ENCODE assay signal across 15 cellular contexts in genomic region chr6:89050155-89050554, GRCh38. TPM values are rescaled to one million over a fixed set of nuclear protein-coding genes. Genes with fewer than 3 reads are reported as not detected.
A peak's percentile ranks its signal among the peaks of the same experiment; 100 is the strongest.
DNase-seq lines count a peak whose midpoint lies in the region; ATAC-seq and TF ChIP-seq lines count a peak whose summit lies in the region.
"Had no signal": no experiment of that assay in that cellular context is flagged by ENCODE, and none has a peak within 500 bp of the region (broad histone marks: within the 10 kb centered on the region; RNA-seq: fewer than 3 reads in every experiment).

No MANE protein-coding gene starts in this region.

- no peak overlapping the region for H3K27ac ChIP-seq in mammary epithelial cell (ENCODE audit: insufficient read depth, low read depth, low read length)
- no peak overlapping the region for H3K27ac ChIP-seq in right atrium auricular region
- H3K27ac ChIP-seq: BLaER1, brain microvascular endothelial cell had no signal

- no TSS peak for BruUV-seq in mammary epithelial cell (replicated peaks; lab: Mats Ljungman, UMichigan)

- H3K27me3 ChIP-seq in mammary epithelial cell (ENCODE audit: insufficient read depth, low read length) (no peaks in the 10 kb centered on the region), right atrium auricular region (no peaks in the 10 kb centered on the region)
- H3K27me3 ChIP-seq: BLaER1, brain microvascular endothelial cell had no signal

- no peak overlapping the region for H3K27ac Mint-ChIP-seq in endothelial cell (ENCODE audit: unreplicated experiment)
- H3K27ac Mint-ChIP-seq: activated B cell treated with CpG ODN at 0.5 μM for 24 hours, HFFc6 had no signal

- peak overlapping the region; percentile 7 for H3K9ac ChIP-seq in mammary epithelial cell (ENCODE audit: insufficient read depth, low read length)
- H3K9ac ChIP-seq: BLaER1 had no signal

- no peaks in the 10 kb centered on the region for H3K36me3 Mint-ChIP-seq in endothelial cell (ENCODE audit: low read depth, unreplicated experiment)

- dilution Hi-C loops in mammary epithelial cell (cut with HindIII; ENCODE audit: low sequenced_read_pairs) = no loop called here

- no peak for TF ChIP-seq CTCF in mammary epithelial cell (conservative IDR thresholded peaks at IDR 0.05 in 1 of 2, IDR thresholded peaks at IDR 0.05 in 1 of 2; ENCODE audit: extremely low read depth in 1 of 2, insufficient read depth in 1 of 2, low read depth in 1 of 2, low read length in 2 of 2)
- TF ChIP-seq CTCF in right atrium auricular region (IDR thresholded peaks at IDR 0.05) = no peak
- no peak for TF ChIP-seq CTCF in endothelial cell (IDR thresholded peaks at IDR 0.05; ENCODE audit: unreplicated experiment)

- H3K4me3 Mint-ChIP-seq in endothelial cell (ENCODE audit: unreplicated experiment) = no peak overlapping the region
- H3K4me3 Mint-ChIP-seq: activated B cell treated with CpG ODN at 0.5 μM for 24 hours; activated T-cell treated with anti-CD3 and anti-CD28 coated beads, Interleukin-2, amount 50 U/mL, for 4 hours; HFFc6 had no signal

- 27% methylated on average over 3 of the region's 3 CpGs for WGBS in mammary epithelial cell (ENCODE audit: low coverage, missing lambda C conversion rate)

- H3K9me3 ChIP-seq in mammary epithelial cell (replicated peaks; ENCODE audit: insufficient read depth, low read length) = no peaks in the 10 kb centered on the region
- H3K9me3 ChIP-seq in right atrium auricular region = no peaks in the 10 kb centered on the region
- H3K9me3 ChIP-seq: BLaER1 had no signal

- CTCF ChIA-PET in mammary epithelial cell (lab: Charles Lee; ENCODE audit: low non-redundant PET) = no interaction called here

- intact Hi-C loops in mammary epithelial cell (cut with micrococcal nuclease) = no loop called here

- H3K4me1 Mint-ChIP-seq in endothelial cell (ENCODE audit: unreplicated experiment) = peaks cover 22% of the 10 kb centered on the region
- H3K4me1 Mint-ChIP-seq: activated B cell treated with CpG ODN at 0.5 μM for 24 hours had no signal

- no peak overlapping the region for H3K4me2 ChIP-seq in mammary epithelial cell (ENCODE audit: insufficient read depth, low read depth, low read length)
- H3K4me2 ChIP-seq: BLaER1 had no signal

- H3K4me3 ChIP-seq in mammary epithelial cell (replicated peaks in 1 of 3; ENCODE audit: insufficient read depth in 1 of 3, low read depth in 2 of 3, low read length in 3 of 3) = no peak overlapping the region
- H3K4me3 ChIP-seq in right atrium auricular region = no peak overlapping the region
- no peak overlapping the region for H3K4me3 ChIP-seq in skeletal muscle cell (ENCODE audit: low read depth, low read length)
- H3K4me3 ChIP-seq: BLaER1 had no signal

- no peak overlapping the region for H2AFZ ChIP-seq in mammary epithelial cell (ENCODE audit: low read depth, low read length)

- in situ Hi-C loops in mammary epithelial cell (cut with MboI; ENCODE audit: low sequenced_read_pairs in 2 of 2) = no loop called here

- H3K36me3 ChIP-seq in mammary epithelial cell (ENCODE audit: insufficient read depth, low read length) (no peaks in the 10 kb centered on the region), right atrium auricular region (no peaks in the 10 kb centered on the region)
- H3K36me3 ChIP-seq: BLaER1, brain microvascular endothelial cell had no signal

- H3K4me1 ChIP-seq in mammary epithelial cell (ENCODE audit: insufficient read depth, low read length) = no peaks in the 10 kb centered on the region
- peaks cover 0 to 17% of the 10 kb centered on the region in 2 donors for H3K4me1 ChIP-seq in right atrium auricular region
- H3K4me1 ChIP-seq: BLaER1 had no signal

- ATAC-seq in GM18498 (IDR thresholded peaks at IDR 0.05; ENCODE audit: unreplicated experiment) = no peak
- ATAC-seq: activated T-cell treated with anti-CD3 and anti-CD28 coated beads, Interleukin-2, amount 50 U/mL, for 4 hours had no signal

- H3K79me2 ChIP-seq in mammary epithelial cell (ENCODE audit: insufficient read depth, low read length) = no peaks in the 10 kb centered on the region

- peak; percentile 20 for DNase-seq in GM04503 (ENCODE audit: low read depth)
- DNase-seq in mammary epithelial cell = peak; percentile 17
- DNase-seq in right atrium auricular region (ENCODE audit: low spot score) = peak; percentile 85
- DNase-seq in skeletal muscle cell (ENCODE audit: low read depth) = peak; percentile 84
- DNase-seq in endothelial cell (ENCODE audit: low spot score) = no peak
- no peak for DNase-seq in Kasumi-1 (lab: John Stamatoyannopoulos, UW)
- DNase-seq in activated naive CD4-positive, alpha-beta T cell (lab: John Stamatoyannopoulos, UW) = no peak
- DNase-seq: activated B cell treated with CpG ODN at 0.5 μM for 24 hours; activated T-cell treated with anti-CD3 and anti-CD28 coated beads, Interleukin-2, amount 50 U/mL, for 4 hours; brain microvascular endothelial cell; EL; HFFc6; NCI-H2081 had no signal

- H3K9me3 Mint-ChIP-seq in endothelial cell (ENCODE audit: unreplicated experiment) = no peaks in the 10 kb centered on the region
- H3K9me3 Mint-ChIP-seq: activated T-cell treated with anti-CD3 and anti-CD28 coated beads, Interleukin-2, amount 50 U/mL, for 4 hours; HFFc6 had no signal

- no peaks in the 10 kb centered on the region for H3K27me3 Mint-ChIP-seq in endothelial cell (ENCODE audit: unreplicated experiment)
- H3K27me3 Mint-ChIP-seq: activated B cell treated with CpG ODN at 0.5 μM for 24 hours had no signal

- no peaks in the 10 kb centered on the region for H4K20me1 ChIP-seq in mammary epithelial cell (ENCODE audit: insufficient read depth, low read length)
- H4K20me1 ChIP-seq: BLaER1 had no signal

RNA-seq across cellular contexts. Expression of gene PNRC1, which starts 30.4 kb away (rescaled TPM):
- 10 to 100 TPM; 56.6 to 75.0 TPM for total RNA-seq in mammary epithelial cell
- 4.7 TPM for polyA plus RNA-seq in mammary epithelial cell
- 27.0 TPM for polyA minus RNA-seq in mammary epithelial cell
- 100 to 1,000 TPM; 180 to 201 TPM for total RNA-seq in right atrium auricular region
- total RNA-seq in endothelial cell (ENCODE audit: unreplicated experiment) = 135 TPM

Comparison
In these comparisons a context has a peak if more than half of its experiments do, and no peak if none do; other contexts are left out.
1. DNase-seq: peak in GM04503 (single experiment), mammary epithelial cell (single experiment), right atrium auricular region (single experiment) and skeletal muscle cell (single experiment); none in endothelial cell (single experiment), Kasumi-1 (0 of 2) and activated naive CD4-positive, alpha-beta T cell (0 of 4).